13 cellular contexts compared by ENCODE assay signal in the genomic region with DNA sequence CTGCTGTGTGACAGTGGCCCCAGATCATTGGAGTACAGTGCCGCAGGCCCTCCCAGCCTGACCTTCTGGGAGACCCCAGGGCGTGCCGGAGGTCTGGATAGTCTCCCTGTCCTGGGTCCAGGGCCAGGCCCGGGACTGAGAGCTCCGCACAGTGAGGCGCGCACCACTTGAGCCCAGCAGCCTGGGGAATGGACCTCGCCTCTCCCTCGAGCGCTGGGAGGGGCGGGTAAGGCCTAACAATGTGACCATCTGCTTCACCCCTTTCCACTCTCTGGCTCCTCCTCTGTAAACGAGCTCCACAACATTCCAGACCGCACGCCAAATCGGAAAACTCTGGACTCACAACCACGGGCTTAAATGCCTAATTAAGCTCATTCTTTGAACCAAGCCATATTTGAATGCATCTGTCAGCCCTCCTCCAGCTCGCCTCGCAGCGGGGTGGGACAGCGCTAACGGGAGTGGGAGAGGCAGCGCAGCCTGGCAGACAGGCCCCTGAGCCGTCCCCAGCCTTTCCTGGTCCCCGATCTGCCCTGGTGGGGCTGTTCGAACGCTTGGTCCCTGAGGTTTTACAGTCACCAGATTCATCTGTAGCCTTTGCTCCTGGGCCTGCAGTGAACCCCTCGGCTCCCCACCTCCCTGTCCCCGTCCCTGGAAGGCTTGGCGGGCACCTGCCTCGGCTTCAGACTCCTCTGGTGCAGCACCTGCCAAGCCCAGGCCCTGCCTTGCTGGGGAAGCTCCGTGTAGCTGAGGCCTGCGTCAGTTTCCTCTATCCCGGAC.
DNase-seq lines count a peak whose midpoint lies in the region; ATAC-seq, FAIRE-seq and TF ChIP-seq lines count a peak whose summit lies in the region.
"Had no signal": no experiment of that assay in that cellular context is flagged by ENCODE, and none has a peak within 500 bp of the region (broad histone marks: within the 10 kb centered on the region; RNA-seq: fewer than 3 reads in every experiment).

No MANE protein-coding gene starts in this region.

- H3K4me3 ChIP-seq in breast epithelium (no peak overlapping the region), mammary epithelial cell (replicated peaks in 1 of 3; ENCODE audit: insufficient read depth in 1 of 3, low read depth in 2 of 3, low read length in 3 of 3) (no peak overlapping the region), kidney (ENCODE audit: low read length in 2 of 2) (no peak overlapping the region), vagina (no peak overlapping the region)
- H3K4me3 ChIP-seq: A549, stomach had no signal

- H4K20me1 ChIP-seq in mammary epithelial cell (ENCODE audit: insufficient read depth, low read length) = no peaks in the 10 kb centered on the region

- H3K36me3 ChIP-seq in breast epithelium = no peaks in the 10 kb centered on the region
- no peaks in the 10 kb centered on the region for H3K36me3 ChIP-seq in mammary epithelial cell (ENCODE audit: insufficient read depth, low read length)
- H3K36me3 ChIP-seq in kidney (ENCODE audit: control insufficient read depth in 1 of 2, insufficient read depth in 2 of 2, low read length in 2 of 2) = no peaks in the 10 kb centered on the region
- no peaks in the 10 kb centered on the region for H3K36me3 ChIP-seq in vagina
- H3K36me3 ChIP-seq: stomach had no signal

- WGBS in mammary epithelial cell (ENCODE audit: low coverage, missing lambda C conversion rate) = 9% methylated on average over 16 of the region's 33 CpGs

- DNase-seq in breast epithelium (ENCODE audit: low spot score in 2 of 2) (peak in 1 of 2 donors; percentile 27), mammary epithelial cell (no peak), RPMI7951 (ENCODE audit: low read depth) (peak; percentile 4), kidney (peak; percentile 79), vagina (ENCODE audit: extremely low spot score in 2 of 2) (no peak), kidney glomerular epithelial cell (lab: John Stamatoyannopoulos, UW) (no peak), RCC 7860 (ENCODE audit: low spot score) (no peak)
- DNase-seq: activated CD4-positive, alpha-beta T cell treated with anti-CD3 and anti-CD28 coated beads for 36 hours; NCI-H510A treated with DMSO at 0.1 percent for 48 hours; stomach had no signal

- no peak overlapping the region for H2AFZ ChIP-seq in mammary epithelial cell (ENCODE audit: low read depth, low read length)

- intact Hi-C loops in breast epithelium (cut with DNase I; ENCODE audit: low total_unique reads) = no loop called here
- intact Hi-C loops in mammary epithelial cell (cut with micrococcal nuclease) = no loop called here
- intact Hi-C loops in kidney (cut with DNase I) = no loop called here
- intact Hi-C loops in vagina (cut with DNase I) = no loop called here

- no TSS peak for BruUV-seq in mammary epithelial cell (replicated peaks; lab: Mats Ljungman, UMichigan)

- H3K27me3 ChIP-seq in breast epithelium = peaks cover 0 to 15% of the 10 kb centered on the region in 2 donors
- no peaks in the 10 kb centered on the region for H3K27me3 ChIP-seq in mammary epithelial cell (ENCODE audit: insufficient read depth, low read length)
- H3K27me3 ChIP-seq in vagina = no peaks in the 10 kb centered on the region

- no peak for TF ChIP-seq POLR2A in breast epithelium (IDR thresholded peaks at IDR 0.05)
- TF ChIP-seq POLR2A in vagina (IDR thresholded peaks at IDR 0.05) = no peak

- H3K9ac ChIP-seq in mammary epithelial cell (ENCODE audit: insufficient read depth, low read length) (no peak overlapping the region), kidney (ENCODE audit: low read length in 2 of 2) (no peak overlapping the region)

- H3K27ac ChIP-seq in breast epithelium (peak overlapping the region; percentile 17 to 48), mammary epithelial cell (ENCODE audit: insufficient read depth, low read depth, low read length) (no peak overlapping the region), kidney (ENCODE audit: low read depth in 2 of 2, low read length in 2 of 2) (no peak overlapping the region), vagina (peak overlapping the region; percentile 87)
- H3K27ac ChIP-seq: A549 had no signal

- H3K4me1 ChIP-seq in breast epithelium = no peaks in the 10 kb centered on the region
- H3K4me1 ChIP-seq in mammary epithelial cell (ENCODE audit: insufficient read depth, low read length) = no peaks in the 10 kb centered on the region
- no peaks in the 10 kb centered on the region for H3K4me1 ChIP-seq in kidney (ENCODE audit: control insufficient read depth in 1 of 2, insufficient read depth in 1 of 2, low read depth in 1 of 2, low read length in 2 of 2)
- H3K4me1 ChIP-seq in vagina = peaks cover 17% of the 10 kb centered on the region
- H3K4me1 ChIP-seq: A549 had no signal

- TF ChIP-seq CTCF in breast epithelium (IDR thresholded peaks at IDR 0.05) (no peak), mammary epithelial cell (conservative IDR thresholded peaks at IDR 0.05 in 1 of 2, IDR thresholded peaks at IDR 0.05 in 1 of 2; ENCODE audit: extremely low read depth in 1 of 2, insufficient read depth in 1 of 2, low read depth in 1 of 2, low read length in 2 of 2) (no peak), kidney (IDR thresholded peaks at IDR 0.05; ENCODE audit: borderline replicate concordance, extremely low read depth, insufficient read depth) (no peak), vagina (IDR thresholded peaks at IDR 0.05) (no peak)

- dilution Hi-C loops in mammary epithelial cell (cut with HindIII; ENCODE audit: low sequenced_read_pairs) = loop anchor here (10.0 kb wide), 1 partner anchor 330 kb away; no protein-coding TSS in a partner anchor

- CTCF ChIA-PET in mammary epithelial cell (lab: Charles Lee; ENCODE audit: low non-redundant PET) = no interaction called here

- ATAC-seq in GM21515 (IDR thresholded peaks at IDR 0.05; ENCODE audit: unreplicated experiment) = no peak
- ATAC-seq: activated CD4-positive, alpha-beta T cell treated with anti-CD3 and anti-CD28 coated beads for 36 hours had no signal

- in situ Hi-C loops in mammary epithelial cell (cut with MboI; ENCODE audit: low sequenced_read_pairs in 2 of 2) = no loop called here

- FAIRE-seq in kidney (lab: Jason Lieb, UNC) (no peak), RCC 7860 (lab: Jason Lieb, UNC) (no peak)
- FAIRE-seq: A549, bronchial epithelial cell had no signal

- no peak overlapping the region for H3K4me2 ChIP-seq in mammary epithelial cell (ENCODE audit: insufficient read depth, low read depth, low read length)
- H3K4me2 ChIP-seq: A549 had no signal

- no peaks in the 10 kb centered on the region for H3K9me3 ChIP-seq in breast epithelium
- H3K9me3 ChIP-seq in mammary epithelial cell (replicated peaks; ENCODE audit: insufficient read depth, low read length) = peaks cover 43% of the 10 kb centered on the region
- no peaks in the 10 kb centered on the region for H3K9me3 ChIP-seq in kidney (ENCODE audit: control insufficient read depth in 1 of 2, low read length in 2 of 2)
- H3K9me3 ChIP-seq in vagina = no peaks in the 10 kb centered on the region
- H3K9me3 ChIP-seq: A549, stomach had no signal

- no peaks in the 10 kb centered on the region for H3K79me2 ChIP-seq in mammary epithelial cell (ENCODE audit: insufficient read depth, low read length)

Comparison
In these comparisons a context has a peak if more than half of its experiments do, and no peak if none do; other contexts are left out.
1. H3K27ac ChIP-seq: peak in breast epithelium (2 of 2) and vagina (single experiment); none in mammary epithelial cell (single experiment) and kidney (0 of 2).
2. DNase-seq: peak in RPMI7951 (single experiment) and kidney (single experiment); none in mammary epithelial cell (single experiment), vagina (0 of 2), kidney glomerular epithelial cell (single experiment) and RCC 7860 (single experiment).